ENCODE assay signal across 9 cellular contexts in the genomic region with DNA sequence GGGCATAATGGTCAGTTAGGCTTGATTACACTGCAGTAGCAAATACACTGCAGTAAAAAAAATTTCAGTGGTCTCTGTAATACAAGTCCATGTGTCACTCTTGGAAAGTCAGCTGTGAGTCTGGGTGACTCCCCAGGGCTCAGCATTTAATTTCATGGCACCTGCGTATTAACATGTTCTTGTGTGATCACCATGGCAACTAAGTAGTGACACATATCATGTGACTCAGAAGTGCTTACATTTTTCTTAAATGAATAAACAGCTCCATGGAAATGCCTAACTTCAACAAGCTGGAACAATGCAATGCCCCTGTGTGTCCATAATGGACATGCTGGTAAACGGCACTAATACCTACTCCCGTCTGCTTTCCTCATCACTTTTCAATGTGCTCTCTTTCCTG.
DNase-seq lines count a peak whose midpoint lies in the region; ATAC-seq and TF ChIP-seq lines count a peak whose summit lies in the region.
"Had no signal": no experiment of that assay in that cellular context is flagged by ENCODE, and none has a peak within 500 bp of the region (broad histone marks: within the 10 kb centered on the region; RNA-seq: fewer than 3 reads in every experiment).

No MANE protein-coding gene starts in this region.

- no peak overlapping the region for H2AK5ac ChIP-seq in trophoblast cell (ENCODE audit: low read length)

- no peaks in the 10 kb centered on the region for H3K9me3 ChIP-seq in trophoblast cell (ENCODE audit: insufficient read depth, low read depth, low read length)

- DNase-seq in GM04503 (ENCODE audit: low read depth) = peak; percentile 69
- peak; percentile 56 for DNase-seq in NCI-H2081 treated with DMSO at 0.1 percent for 48 hours (lab: John Stamatoyannopoulos, UW)
- DNase-seq in brain microvascular endothelial cell = peak; percentile 57
- DNase-seq in trophoblast cell = peak; percentile 85 to 91
- no peak for DNase-seq in dorsolateral prefrontal cortex
- DNase-seq in epidermal melanocyte (ENCODE audit: insufficient read length, low spot score) = no peak

- in situ Hi-C loops in brain microvascular endothelial cell (cut with HindIII; ENCODE audit: low pct_ligation_motif_present, low sequenced_read_pairs) = no loop called here

- no peak overlapping the region for H3K4me2 ChIP-seq in trophoblast cell (ENCODE audit: low read length)
- H3K4me2 ChIP-seq: KMS-11 had no signal

- ATAC-seq in GM21825 (IDR thresholded peaks at IDR 0.05; ENCODE audit: unreplicated experiment) (no peak), HG03354 (IDR thresholded peaks at IDR 0.05; ENCODE audit: poor library complexity, severe bottlenecking, unreplicated experiment) (no peak)

- H3K36me3 ChIP-seq in brain microvascular endothelial cell (replicated peaks) = no peaks in the 10 kb centered on the region
- no peaks in the 10 kb centered on the region for H3K36me3 ChIP-seq in trophoblast cell (ENCODE audit: control insufficient read depth in 1 of 2, insufficient read depth in 2 of 2, low read length in 2 of 2)

- no peak overlapping the region for H3K4ac ChIP-seq in trophoblast cell (ENCODE audit: low read depth, low read length)

- no peaks in the 10 kb centered on the region for H3K79me1 ChIP-seq in trophoblast cell (ENCODE audit: low read length)

- no peak overlapping the region for H3K18ac ChIP-seq in trophoblast cell (ENCODE audit: low read length)

- no peak overlapping the region for H3K14ac ChIP-seq in trophoblast cell (ENCODE audit: low read length)

- H3K27ac ChIP-seq in brain microvascular endothelial cell = no peak overlapping the region
- no peak overlapping the region for H3K27ac ChIP-seq in trophoblast cell (ENCODE audit: low read depth, low read length)
- no peak overlapping the region for H3K27ac ChIP-seq in dorsolateral prefrontal cortex
- H3K27ac ChIP-seq: KMS-11 had no signal

- no peak overlapping the region for H4K91ac ChIP-seq in trophoblast cell (ENCODE audit: low read depth, low read length)

- H3K4me1 ChIP-seq in trophoblast cell (ENCODE audit: control insufficient read depth in 1 of 2, insufficient read depth in 2 of 2, low read length in 2 of 2) = no peaks in the 10 kb centered on the region

- H4K8ac ChIP-seq in trophoblast cell (ENCODE audit: low read depth, low read length) = no peak overlapping the region

- no peaks in the 10 kb centered on the region for H3K79me2 ChIP-seq in trophoblast cell (ENCODE audit: control insufficient read depth, insufficient read depth, low read length, poor library complexity)

- H2AFZ ChIP-seq in trophoblast cell (ENCODE audit: insufficient read depth, low read length, poor library complexity) = no peak overlapping the region

- WGBS in trophoblast cell (ENCODE audit: extremely low coverage, insufficient coverage, insufficient read length) = no CpG with 5 or more reads among the region's 3 CpGs

- H2BK5ac ChIP-seq in trophoblast cell (ENCODE audit: low read depth, low read length, poor library complexity) = no peak overlapping the region

- no peak overlapping the region for H2BK120ac ChIP-seq in trophoblast cell (ENCODE audit: insufficient read depth, low read length, poor library complexity)

- no peak overlapping the region for H3K23ac ChIP-seq in trophoblast cell (ENCODE audit: low read length)

- H3K4me3 ChIP-seq in brain microvascular endothelial cell (ENCODE audit: low read depth, low read length) (no peak overlapping the region), trophoblast cell (ENCODE audit: low read depth, low read length) (no peak overlapping the region), dorsolateral prefrontal cortex (no peak overlapping the region)

- intact Hi-C loops in dorsolateral prefrontal cortex (cut with DNase I) = no loop called here

- no peak overlapping the region for H4K12ac ChIP-seq in trophoblast cell (ENCODE audit: low read depth, low read length)

- no peak for TF ChIP-seq CTCF in brain microvascular endothelial cell (IDR thresholded peaks at IDR 0.05; ENCODE audit: low read depth, low read length, missing control alignments)
- no peak for TF ChIP-seq CTCF in dorsolateral prefrontal cortex (IDR thresholded peaks at IDR 0.05 in 54 of 56, conservative IDR thresholded peaks at IDR 0.05 in 2 of 56; ENCODE audit: low read depth in 1 of 56, partially characterized antibody in 56 of 56)

- no peak overlapping the region for H3K9ac ChIP-seq in trophoblast cell (ENCODE audit: low read length)
- H3K9ac ChIP-seq: KMS-11 had no signal

- H3K27me3 ChIP-seq in brain microvascular endothelial cell (replicated peaks) = no peaks in the 10 kb centered on the region
- no peaks in the 10 kb centered on the region for H3K27me3 ChIP-seq in trophoblast cell (ENCODE audit: insufficient read depth, low read length)
- peaks cover 0 to 3% (median 0%) of the 10 kb centered on the region in 45 donors for H3K27me3 ChIP-seq in dorsolateral prefrontal cortex

- H2BK12ac ChIP-seq in trophoblast cell (ENCODE audit: low read length) = no peak overlapping the region

Comparison
In these comparisons a context has a peak if more than half of its experiments do, and no peak if none do; other contexts are left out.
1. DNase-seq: peak in GM04503 (single experiment), NCI-H2081 treated with DMSO at 0.1 percent for 48 hours (single experiment), brain microvascular endothelial cell (single experiment) and trophoblast cell (2 of 2); none in dorsolateral prefrontal cortex (0 of 10) and epidermal melanocyte (single experiment).